In genomic region chr12:66188584-66189475, GRCh38 we compare ENCODE assay signal across 8 cellular contexts.
A peak's percentile ranks its signal among the peaks of the same experiment; 100 is the strongest.
DNase-seq lines count a peak whose midpoint lies in the region; ATAC-seq and FAIRE-seq lines count a peak whose summit lies in the region.

IRAK3 (plus strand) TSS chr12:66189214; CDS start chr12:66189300, 86 bp downstream.

- H3K4me3 Mint-ChIP-seq in effector memory CD8-positive, alpha-beta T cell: peak within 1 kb of the TSS; percentile 60 to 65
- H3K4me3 Mint-ChIP-seq in memory B cell: peak within 1 kb of the TSS; percentile 72

- H3K4me1 Mint-ChIP-seq in effector memory CD8-positive, alpha-beta T cell (ENCODE audit: low read depth in 2 of 2): peaks cover 3% of the 10 kb centered on the region in 2 donors
- peaks cover 3% of the 10 kb centered on the region for H3K4me1 Mint-ChIP-seq in memory B cell

- peaks cover 3 to 10% of the 10 kb centered on the region in 2 donors for H3K9me3 Mint-ChIP-seq in effector memory CD8-positive, alpha-beta T cell
- peaks cover 7% of the 10 kb centered on the region for H3K9me3 Mint-ChIP-seq in memory B cell

- no peak for FAIRE-seq in HTR-8/SVneo (lab: Jason Lieb, UNC)

- DNase-seq in DMS114 treated with DMSO at 0.1 percent for 48 hours (lab: John Stamatoyannopoulos, UW; ENCODE audit: unreplicated experiment) (peak; percentile 39), memory B cell (ENCODE audit: low spot score in 2 of 2) (peak; percentile 12 to 45), HTR-8/SVneo (ENCODE audit: insufficient read length, low spot score) (no peak)
- peak; percentile 8 to 30 (median 15) for DNase-seq in effector memory CD8-positive, alpha-beta T cell
- peak; percentile 17 for DNase-seq in stimulated activated naive CD4-positive, alpha-beta T cell treated with Interleukin-2 at 50 U/mL for 16 hours (lab: John Stamatoyannopoulos, UW)

- no peaks in the 10 kb centered on the region for H3K36me3 Mint-ChIP-seq in effector memory CD8-positive, alpha-beta T cell (ENCODE audit: insufficient read depth)
- peaks cover 6% of the 10 kb centered on the region for H3K36me3 Mint-ChIP-seq in memory B cell

- ATAC-seq in GM19397 (IDR thresholded peaks at IDR 0.05; ENCODE audit: unreplicated experiment): peak; percentile 76
- ATAC-seq in HG03520 (IDR thresholded peaks at IDR 0.05; ENCODE audit: unreplicated experiment): peak; percentile 53
- peak; percentile 67 to 78 for ATAC-seq in activated CD4-positive, CD25-positive, alpha-beta regulatory T cell treated with anti-CD3 and anti-CD28 coated beads, Interleukin-2, amount 50 U/mL, for 24 hours
- ATAC-seq in effector memory CD8-positive, alpha-beta T cell (replicated peaks): peak; percentile 75
- peak; percentile 72 for ATAC-seq in memory B cell (ENCODE audit: low read depth)

- no peak within 1 kb of the TSS for H3K27ac Mint-ChIP-seq in effector memory CD8-positive, alpha-beta T cell
- H3K27ac Mint-ChIP-seq in memory B cell: peak within 1 kb of the TSS; percentile 42

- H3K27me3 Mint-ChIP-seq in effector memory CD8-positive, alpha-beta T cell: peaks cover 67 to 74% of the 10 kb centered on the region in 2 donors
- H3K27me3 Mint-ChIP-seq in memory B cell: peaks cover 28% of the 10 kb centered on the region
